19 cellular contexts compared by ENCODE assay signal in the genomic region with DNA sequence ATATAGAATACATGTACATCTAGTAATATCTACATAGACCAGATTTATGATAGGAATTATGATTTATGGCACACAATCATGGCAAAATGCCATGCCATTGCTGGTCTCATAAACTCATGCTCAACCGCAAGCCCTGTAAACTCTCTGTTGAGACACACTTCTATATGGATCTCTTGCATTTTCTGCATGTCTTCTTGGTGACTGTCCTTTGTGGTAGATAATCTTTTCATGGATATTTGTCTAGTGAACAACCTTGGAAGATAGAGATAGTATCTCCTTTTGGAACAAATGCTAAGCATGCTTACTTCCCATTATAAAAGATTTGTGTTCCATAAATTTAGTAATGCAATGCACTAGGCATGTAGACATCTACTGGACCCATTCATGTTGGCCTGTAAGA.
DNase-seq lines count a peak whose midpoint lies in the region; FAIRE-seq and TF ChIP-seq lines count a peak whose summit lies in the region.
"Had no signal": no experiment of that assay in that cellular context is flagged by ENCODE, and none has a peak within 500 bp of the region (broad histone marks: within the 10 kb centered on the region; RNA-seq: fewer than 3 reads in every experiment).

No MANE protein-coding gene starts in this region.

- H3K18ac ChIP-seq in trophoblast cell (ENCODE audit: low read length), result no peak overlapping the region

- no peak overlapping the region for H3K27ac Mint-ChIP-seq in endodermal cell
- H3K27ac Mint-ChIP-seq: CD8-positive, alpha-beta memory T cell had no signal

- H3K4me1 ChIP-seq in trophoblast cell (ENCODE audit: control insufficient read depth in 1 of 2, insufficient read depth in 2 of 2, low read length in 2 of 2), result no peaks in the 10 kb centered on the region
- no peaks in the 10 kb centered on the region for H3K4me1 ChIP-seq in endodermal cell (ENCODE audit: control insufficient read depth, insufficient read depth, low read length)
- no peaks in the 10 kb centered on the region for H3K4me1 ChIP-seq in HAP-1
- H3K4me1 ChIP-seq: BLaER1, Caco-2 had no signal

- in situ Hi-C loops in brain microvascular endothelial cell (cut with HindIII; ENCODE audit: low pct_ligation_motif_present, low sequenced_read_pairs), result no loop called here
- in situ Hi-C loops in HAP-1 (cut with MboI; ENCODE audit: low sequenced_read_pairs), result no loop called here

- H3K4me3 ChIP-seq in brain microvascular endothelial cell (ENCODE audit: low read depth, low read length) (no peak overlapping the region), trophoblast cell (ENCODE audit: low read depth, low read length) (no peak overlapping the region), endodermal cell (ENCODE audit: low read length) (no peak overlapping the region), HAP-1 (no peak overlapping the region)
- H3K4me3 ChIP-seq: BLaER1, GM12878, GM23248 had no signal

- no peak overlapping the region for H3K4me3 Mint-ChIP-seq in endodermal cell
- H3K4me3 Mint-ChIP-seq: CD8-positive, alpha-beta memory T cell had no signal

- no peaks in the 10 kb centered on the region for H3K79me2 ChIP-seq in trophoblast cell (ENCODE audit: control insufficient read depth, insufficient read depth, low read length, poor library complexity)

- H4K8ac ChIP-seq in trophoblast cell (ENCODE audit: low read depth, low read length), result no peak overlapping the region

- H3K27me3 ChIP-seq in brain microvascular endothelial cell (replicated peaks), result no peaks in the 10 kb centered on the region
- no peaks in the 10 kb centered on the region for H3K27me3 ChIP-seq in trophoblast cell (ENCODE audit: insufficient read depth, low read length)
- no peaks in the 10 kb centered on the region for H3K27me3 ChIP-seq in endodermal cell (ENCODE audit: control insufficient read depth, insufficient read depth, low read length, poor library complexity, severe bottlenecking)
- no peaks in the 10 kb centered on the region for H3K27me3 ChIP-seq in HAP-1 (ENCODE audit: low read depth)
- H3K27me3 ChIP-seq: BLaER1 had no signal

- no peak overlapping the region for H2AK5ac ChIP-seq in trophoblast cell (ENCODE audit: low read length)

- H3K4me1 Mint-ChIP-seq in endodermal cell, result no peaks in the 10 kb centered on the region
- H3K4me1 Mint-ChIP-seq: CD8-positive, alpha-beta memory T cell had no signal

- no peak overlapping the region for H2AFZ ChIP-seq in trophoblast cell (ENCODE audit: insufficient read depth, low read length, poor library complexity)
- H2AFZ ChIP-seq: GM23248 had no signal

- DNase-seq in Daoy (ENCODE audit: low read depth), result peak; percentile 3
- peak; percentile 8 for DNase-seq in HTR-8/SVneo (ENCODE audit: insufficient read length, low spot score)
- peak; percentile 7 for DNase-seq in brain microvascular endothelial cell
- peak; percentile 50 to 82 for DNase-seq in trophoblast cell
- no peak for DNase-seq in endodermal cell
- no peak for DNase-seq in anterior cingulate cortex (lab: John Stamatoyannopoulos, UW)
- no peak for DNase-seq in NCI-H146 (lab: John Stamatoyannopoulos, UW)
- no peak for DNase-seq in HAP-1 (ENCODE audit: low spot score in 2 of 2)
- DNase-seq: 8988T; AML-193; Caco-2; CD8-positive, alpha-beta memory T cell; DMS53; GM23248 had no signal

- H3K27me3 Mint-ChIP-seq in endodermal cell (ENCODE audit: insufficient read depth), result no peaks in the 10 kb centered on the region
- H3K27me3 Mint-ChIP-seq: CD8-positive, alpha-beta memory T cell had no signal

- no peak overlapping the region for H3K14ac ChIP-seq in trophoblast cell (ENCODE audit: low read length)

- H3K27ac ChIP-seq in brain microvascular endothelial cell (no peak overlapping the region), trophoblast cell (ENCODE audit: low read depth, low read length) (no peak overlapping the region), endodermal cell (ENCODE audit: low read depth, low read length) (no peak overlapping the region)
- H3K27ac ChIP-seq: BLaER1, GM23248, HL-60 had no signal

- H3K9ac ChIP-seq in trophoblast cell (ENCODE audit: low read length) (no peak overlapping the region), endodermal cell (ENCODE audit: extremely low read depth, low read length, poor library complexity, severe bottlenecking) (no peak overlapping the region)
- H3K9ac ChIP-seq: BLaER1, GM23248 had no signal

- H3K36me3 Mint-ChIP-seq in endodermal cell (ENCODE audit: low read depth), result no peaks in the 10 kb centered on the region
- H3K36me3 Mint-ChIP-seq: CD8-positive, alpha-beta memory T cell had no signal

- WGBS in trophoblast cell (ENCODE audit: extremely low coverage, insufficient coverage, insufficient read length), result no CpG with 5 or more reads among the region's 1 CpG
- 100% methylated on average over 1 of the region's 1 CpG; no CpG with 5 or more reads in 1 of the 2 experiments for WGBS in endodermal cell (ENCODE audit: insufficient coverage in 1 of 2, insufficient read length in 1 of 2), 2 experiments

- H2BK12ac ChIP-seq in trophoblast cell (ENCODE audit: low read length), result no peak overlapping the region

- no peak overlapping the region for H3K4ac ChIP-seq in trophoblast cell (ENCODE audit: low read depth, low read length)

- H3K9me3 Mint-ChIP-seq in endodermal cell, result peaks cover 2% of the 10 kb centered on the region

- TF ChIP-seq CTCF in brain microvascular endothelial cell (IDR thresholded peaks at IDR 0.05; ENCODE audit: low read depth, low read length, missing control alignments) (no peak), endodermal cell (conservative IDR thresholded peaks at IDR 0.05) (no peak)

- no peak overlapping the region for H4K12ac ChIP-seq in trophoblast cell (ENCODE audit: low read depth, low read length)

- H2BK5ac ChIP-seq in trophoblast cell (ENCODE audit: low read depth, low read length, poor library complexity), result no peak overlapping the region

- no peak overlapping the region for H3K23ac ChIP-seq in trophoblast cell (ENCODE audit: low read length)

- H3K4me2 ChIP-seq in trophoblast cell (ENCODE audit: low read length), result no peak overlapping the region
- H3K4me2 ChIP-seq: BLaER1 had no signal

- no peak overlapping the region for H4K91ac ChIP-seq in trophoblast cell (ENCODE audit: low read depth, low read length)

- FAIRE-seq in HTR-8/SVneo (lab: Jason Lieb, UNC), result no peak
- FAIRE-seq: GM12878, GM18507, H54 had no signal

- H2BK120ac ChIP-seq in trophoblast cell (ENCODE audit: insufficient read depth, low read length, poor library complexity), result no peak overlapping the region

- H3K9me3 ChIP-seq in trophoblast cell (ENCODE audit: insufficient read depth, low read depth, low read length), result no peaks in the 10 kb centered on the region
- H3K9me3 ChIP-seq in endodermal cell (ENCODE audit: control insufficient read depth, low read length), result peaks cover 16% of the 10 kb centered on the region
- no peaks in the 10 kb centered on the region for H3K9me3 ChIP-seq in HAP-1
- H3K9me3 ChIP-seq: Caco-2 had no signal

- no peaks in the 10 kb centered on the region for H3K79me1 ChIP-seq in trophoblast cell (ENCODE audit: low read length)

- H3K36me3 ChIP-seq in brain microvascular endothelial cell (replicated peaks), result no peaks in the 10 kb centered on the region
- H3K36me3 ChIP-seq in trophoblast cell (ENCODE audit: control insufficient read depth in 1 of 2, insufficient read depth in 2 of 2, low read length in 2 of 2), result no peaks in the 10 kb centered on the region
- H3K36me3 ChIP-seq in endodermal cell (ENCODE audit: control insufficient read depth, insufficient read depth, low read length), result no peaks in the 10 kb centered on the region
- no peaks in the 10 kb centered on the region for H3K36me3 ChIP-seq in HAP-1 (replicated peaks)
- H3K36me3 ChIP-seq: BLaER1 had no signal

Comparison
In these comparisons a context has a peak if more than half of its experiments do, and no peak if none do; other contexts are left out.
1. DNase-seq: peak in Daoy (single experiment), HTR-8/SVneo (single experiment), brain microvascular endothelial cell (single experiment) and trophoblast cell (2 of 2); none in endodermal cell (single experiment), anterior cingulate cortex (0 of 58), NCI-H146 (single experiment) and HAP-1 (0 of 2).